1 cellular context compared by ENCODE assay signal in genomic region chr7:95440394-95441038, GRCh38.
TF ChIP-seq lines count a peak whose summit lies in the region.

No MANE protein-coding gene starts in this region.

TF ChIP-seq in HepG2, 621 proteins besides CTCF, POLR2A, EP300 and RAD21 (continued from another document):
- TF ChIP-seq TFE3 (CRISPR knock-in tag; IDR thresholded peaks at IDR 0.05) (peak; percentile 61), PHF5A (CRISPR knock-in tag; IDR thresholded peaks at IDR 0.05; ENCODE audit: low read depth, unreplicated experiment) (peak; percentile 62), SMAD1 (CRISPR knock-in tag; IDR thresholded peaks at IDR 0.05; ENCODE audit: borderline replicate concordance, low read depth) (no peak), AGO1 (IDR thresholded peaks at IDR 0.05; ENCODE audit: low read depth, low read length, poor library complexity, severe bottlenecking) (no peak), RFX3 (CRISPR knock-in tag; IDR thresholded peaks at IDR 0.05) (no peak), NFKB2 (CRISPR knock-in tag; IDR thresholded peaks at IDR 0.05; ENCODE audit: borderline replicate concordance) (no peak), YEATS4 (CRISPR knock-in tag; IDR thresholded peaks at IDR 0.05; ENCODE audit: borderline replicate concordance) (peak; percentile 56; the same call in 1 of the 2 replicates), RXRA (CRISPR knock-in tag; IDR thresholded peaks at IDR 0.05) (peak; percentile 71; the same call in 1 of the 2 replicates), ARNTL (CRISPR knock-in tag; IDR thresholded peaks at IDR 0.05) (peak; percentile 65; the same call in 1 of the 2 replicates), ZSCAN29 (CRISPR knock-in tag; conservative IDR thresholded peaks at IDR 0.05) (0 out of 2 replicates have a peak, but pooled peaks have one; percentile 51), ZNF10 (CRISPR knock-in tag; IDR thresholded peaks at IDR 0.05; ENCODE audit: borderline replicate concordance, low read depth) (no peak), ZNF614 (CRISPR knock-in tag; IDR thresholded peaks at IDR 0.05; ENCODE audit: borderline replicate concordance) (peak; percentile 69), ZNF792 (CRISPR knock-in tag; IDR thresholded peaks at IDR 0.05) (peak; percentile 52; the same call in 1 of the 2 replicates), NCOA2 (CRISPR knock-in tag; IDR thresholded peaks at IDR 0.05) (peak; percentile 96), NFE2L2 (IDR thresholded peaks at IDR 0.05; ENCODE audit: low read length) (no peak), NFKBIZ (CRISPR knock-in tag; IDR thresholded peaks at IDR 0.05) (peak; percentile 89; the same call in 1 of the 2 replicates)
- TF ChIP-seq, protein P1, sequence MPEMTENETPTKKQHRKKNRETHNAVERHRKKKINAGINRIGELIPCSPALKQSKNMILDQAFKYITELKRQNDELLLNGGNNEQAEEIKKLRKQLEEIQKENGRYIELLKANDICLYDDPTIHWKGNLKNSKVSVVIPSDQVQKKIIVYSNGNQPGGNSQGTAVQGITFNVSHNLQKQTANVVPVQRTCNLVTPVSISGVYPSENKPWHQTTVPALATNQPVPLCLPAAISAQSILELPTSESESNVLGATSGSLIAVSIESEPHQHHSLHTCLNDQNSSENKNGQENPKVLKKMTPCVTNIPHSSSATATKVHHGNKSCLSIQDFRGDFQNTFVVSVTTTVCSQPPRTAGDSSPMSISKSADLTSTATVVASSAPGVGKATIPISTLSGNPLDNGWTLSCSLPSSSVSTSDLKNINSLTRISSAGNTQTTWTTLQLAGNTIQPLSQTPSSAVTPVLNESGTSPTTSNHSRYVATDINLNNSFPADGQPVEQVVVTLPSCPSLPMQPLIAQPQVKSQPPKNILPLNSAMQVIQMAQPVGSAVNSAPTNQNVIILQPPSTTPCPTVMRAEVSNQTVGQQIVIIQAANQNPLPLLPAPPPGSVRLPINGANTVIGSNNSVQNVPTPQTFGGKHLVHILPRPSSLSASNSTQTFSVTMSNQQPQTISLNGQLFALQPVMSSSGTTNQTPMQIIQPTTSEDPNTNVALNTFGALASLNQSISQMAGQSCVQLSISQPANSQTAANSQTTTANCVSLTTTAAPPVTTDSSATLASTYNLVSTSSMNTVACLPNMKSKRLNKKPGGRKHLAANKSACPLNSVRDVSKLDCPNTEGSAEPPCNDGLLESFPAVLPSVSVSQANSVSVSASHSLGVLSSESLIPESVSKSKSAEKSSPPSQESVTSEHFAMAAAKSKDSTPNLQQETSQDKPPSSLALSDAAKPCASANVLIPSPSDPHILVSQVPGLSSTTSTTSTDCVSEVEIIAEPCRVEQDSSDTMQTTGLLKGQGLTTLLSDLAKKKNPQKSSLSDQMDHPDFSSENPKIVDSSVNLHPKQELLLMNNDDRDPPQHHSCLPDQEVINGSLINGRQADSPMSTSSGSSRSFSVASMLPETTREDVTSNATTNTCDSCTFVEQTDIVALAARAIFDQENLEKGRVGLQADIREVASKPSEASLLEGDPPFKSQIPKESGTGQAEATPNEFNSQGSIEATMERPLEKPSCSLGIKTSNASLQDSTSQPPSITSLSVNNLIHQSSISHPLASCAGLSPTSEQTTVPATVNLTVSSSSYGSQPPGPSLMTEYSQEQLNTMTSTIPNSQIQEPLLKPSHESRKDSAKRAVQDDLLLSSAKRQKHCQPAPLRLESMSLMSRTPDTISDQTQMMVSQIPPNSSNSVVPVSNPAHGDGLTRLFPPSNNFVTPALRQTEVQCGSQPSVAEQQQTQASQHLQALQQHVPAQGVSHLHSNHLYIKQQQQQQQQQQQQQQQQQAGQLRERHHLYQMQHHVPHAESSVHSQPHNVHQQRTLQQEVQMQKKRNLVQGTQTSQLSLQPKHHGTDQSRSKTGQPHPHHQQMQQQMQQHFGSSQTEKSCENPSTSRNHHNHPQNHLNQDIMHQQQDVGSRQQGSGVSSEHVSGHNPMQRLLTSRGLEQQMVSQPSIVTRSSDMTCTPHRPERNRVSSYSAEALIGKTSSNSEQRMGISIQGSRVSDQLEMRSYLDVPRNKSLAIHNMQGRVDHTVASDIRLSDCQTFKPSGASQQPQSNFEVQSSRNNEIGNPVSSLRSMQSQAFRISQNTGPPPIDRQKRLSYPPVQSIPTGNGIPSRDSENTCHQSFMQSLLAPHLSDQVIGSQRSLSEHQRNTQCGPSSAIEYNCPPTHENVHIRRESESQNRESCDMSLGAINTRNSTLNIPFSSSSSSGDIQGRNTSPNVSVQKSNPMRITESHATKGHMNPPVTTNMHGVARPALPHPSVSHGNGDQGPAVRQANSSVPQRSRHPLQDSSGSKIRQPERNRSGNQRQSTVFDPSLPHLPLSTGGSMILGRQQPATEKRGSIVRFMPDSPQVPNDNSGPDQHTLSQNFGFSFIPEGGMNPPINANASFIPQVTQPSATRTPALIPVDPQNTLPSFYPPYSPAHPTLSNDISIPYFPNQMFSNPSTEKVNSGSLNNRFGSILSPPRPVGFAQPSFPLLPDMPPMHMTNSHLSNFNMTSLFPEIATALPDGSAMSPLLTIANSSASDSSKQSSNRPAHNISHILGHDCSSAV (CRISPR knock-in tag; IDR thresholded peaks at IDR 0.05; ENCODE audit: borderline replicate concordance): no peak
- TF ChIP-seq, protein P2, sequence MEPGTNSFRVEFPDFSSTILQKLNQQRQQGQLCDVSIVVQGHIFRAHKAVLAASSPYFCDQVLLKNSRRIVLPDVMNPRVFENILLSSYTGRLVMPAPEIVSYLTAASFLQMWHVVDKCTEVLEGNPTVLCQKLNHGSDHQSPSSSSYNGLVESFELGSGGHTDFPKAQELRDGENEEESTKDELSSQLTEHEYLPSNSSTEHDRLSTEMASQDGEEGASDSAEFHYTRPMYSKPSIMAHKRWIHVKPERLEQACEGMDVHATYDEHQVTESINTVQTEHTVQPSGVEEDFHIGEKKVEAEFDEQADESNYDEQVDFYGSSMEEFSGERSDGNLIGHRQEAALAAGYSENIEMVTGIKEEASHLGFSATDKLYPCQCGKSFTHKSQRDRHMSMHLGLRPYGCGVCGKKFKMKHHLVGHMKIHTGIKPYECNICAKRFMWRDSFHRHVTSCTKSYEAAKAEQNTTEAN (CRISPR knock-in tag; conservative IDR thresholded peaks at IDR 0.05): peak; percentile 73; the same call in 1 of the 2 replicates
- TF ChIP-seq, protein P3, sequence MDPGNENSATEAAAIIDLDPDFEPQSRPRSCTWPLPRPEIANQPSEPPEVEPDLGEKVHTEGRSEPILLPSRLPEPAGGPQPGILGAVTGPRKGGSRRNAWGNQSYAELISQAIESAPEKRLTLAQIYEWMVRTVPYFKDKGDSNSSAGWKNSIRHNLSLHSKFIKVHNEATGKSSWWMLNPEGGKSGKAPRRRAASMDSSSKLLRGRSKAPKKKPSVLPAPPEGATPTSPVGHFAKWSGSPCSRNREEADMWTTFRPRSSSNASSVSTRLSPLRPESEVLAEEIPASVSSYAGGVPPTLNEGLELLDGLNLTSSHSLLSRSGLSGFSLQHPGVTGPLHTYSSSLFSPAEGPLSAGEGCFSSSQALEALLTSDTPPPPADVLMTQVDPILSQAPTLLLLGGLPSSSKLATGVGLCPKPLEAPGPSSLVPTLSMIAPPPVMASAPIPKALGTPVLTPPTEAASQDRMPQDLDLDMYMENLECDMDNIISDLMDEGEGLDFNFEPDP (CRISPR knock-in tag; conservative IDR thresholded peaks at IDR 0.05): no peak
- TF ChIP-seq, protein P4, sequence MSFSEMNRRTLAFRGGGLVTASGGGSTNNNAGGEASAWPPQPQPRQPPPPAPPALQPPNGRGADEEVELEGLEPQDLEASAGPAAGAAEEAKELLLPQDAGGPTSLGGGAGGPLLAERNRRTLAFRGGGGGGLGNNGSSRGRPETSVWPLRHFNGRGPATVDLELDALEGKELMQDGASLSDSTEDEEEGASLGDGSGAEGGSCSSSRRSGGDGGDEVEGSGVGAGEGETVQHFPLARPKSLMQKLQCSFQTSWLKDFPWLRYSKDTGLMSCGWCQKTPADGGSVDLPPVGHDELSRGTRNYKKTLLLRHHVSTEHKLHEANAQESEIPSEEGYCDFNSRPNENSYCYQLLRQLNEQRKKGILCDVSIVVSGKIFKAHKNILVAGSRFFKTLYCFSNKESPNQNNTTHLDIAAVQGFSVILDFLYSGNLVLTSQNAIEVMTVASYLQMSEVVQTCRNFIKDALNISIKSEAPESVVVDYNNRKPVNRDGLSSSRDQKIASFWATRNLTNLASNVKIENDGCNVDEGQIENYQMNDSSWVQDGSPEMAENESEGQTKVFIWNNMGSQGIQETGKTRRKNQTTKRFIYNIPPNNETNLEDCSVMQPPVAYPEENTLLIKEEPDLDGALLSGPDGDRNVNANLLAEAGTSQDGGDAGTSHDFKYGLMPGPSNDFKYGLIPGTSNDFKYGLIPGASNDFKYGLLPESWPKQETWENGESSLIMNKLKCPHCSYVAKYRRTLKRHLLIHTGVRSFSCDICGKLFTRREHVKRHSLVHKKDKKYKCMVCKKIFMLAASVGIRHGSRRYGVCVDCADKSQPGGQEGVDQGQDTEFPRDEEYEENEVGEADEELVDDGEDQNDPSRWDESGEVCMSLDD (CRISPR knock-in tag; IDR thresholded peaks at IDR 0.05; ENCODE audit: borderline replicate concordance): 0 out of 2 replicates have a peak, but pooled peaks have one; percentile 43
